ENCODE assay signal across 17 cellular contexts in genomic region chr1:221891708-221892107, GRCh38.
DNase-seq lines count a peak whose midpoint lies in the region; ATAC-seq and TF ChIP-seq lines count a peak whose summit lies in the region.
"Had no signal": no experiment of that assay in that cellular context is flagged by ENCODE, and none has a peak within 500 bp of the region (broad histone marks: within the 10 kb centered on the region; RNA-seq: fewer than 3 reads in every experiment).

No MANE protein-coding gene starts in this region.

- TF ChIP-seq EP300 in transverse colon (IDR thresholded peaks at IDR 0.05; ENCODE audit: low read depth): peak; percentile 16

- 54% methylated on average over 1 of the region's 1 CpG for WGBS in right cardiac atrium
- WGBS in transverse colon (ENCODE audit: low coverage in 1 of 2), 2 donors: 50 to 70% methylated on average over 1 of the region's 1 CpG

- no peak for TF ChIP-seq POLR2A in breast epithelium (IDR thresholded peaks at IDR 0.05)
- no peak for TF ChIP-seq POLR2A in transverse colon (IDR thresholded peaks at IDR 0.05)

- H3K27me3 Mint-ChIP-seq in MCF 10A (ENCODE audit: insufficient read depth, unreplicated experiment) (no peaks in the 10 kb centered on the region), nephron progenitor cell (ENCODE audit: low read depth, poor library complexity) (no peaks in the 10 kb centered on the region)

- POLR2A ChIA-PET in MCF 10A (lab: Yijun Ruan, JAX): interaction anchor here (0.6 to 4.2 kb wide), 40 partner anchors 10 to 753 kb away, joined by 3 to 104 read pairs (median 5); partner anchors contain the start of genes DUSP10 and TAF1A

- H3K9me3 ChIP-seq in breast epithelium: no peaks in the 10 kb centered on the region
- H3K9me3 ChIP-seq in right cardiac atrium (ENCODE audit: control insufficient read depth, low read length): no peaks in the 10 kb centered on the region
- no peaks in the 10 kb centered on the region for H3K9me3 ChIP-seq in transverse colon

- H3K4me1 ChIP-seq in breast epithelium (no peaks in the 10 kb centered on the region), right cardiac atrium (ENCODE audit: control insufficient read depth, insufficient read depth, low read length) (peaks cover 5% of the 10 kb centered on the region), transverse colon (peaks cover 0 to 6% (median 0%) of the 10 kb centered on the region in 4 donors)

- BruUV-seq in MCF 10A (replicated peaks; lab: Mats Ljungman, UMichigan): no TSS peak

- H3K27ac ChIP-seq in breast epithelium (no peak overlapping the region), right cardiac atrium (ENCODE audit: low read length) (no peak overlapping the region), transverse colon (no peak overlapping the region)
- H3K27ac ChIP-seq: 22Rv1, coronary artery had no signal

- ATAC-seq in right cardiac atrium (peak; percentile 17 to 49), GM19324 (IDR thresholded peaks at IDR 0.05; ENCODE audit: low FRiP score, unreplicated experiment) (no peak)
- ATAC-seq in activated naive CD4-positive, alpha-beta T cell treated with anti-CD3 and anti-CD28 coated beads, Interleukin-2, amount 50 U/mL, for 72 hours: no peak
- ATAC-seq: activated CD8-positive, alpha-beta T cell treated with anti-CD3 and anti-CD28 coated beads for 36 hours; natural killer cell had no signal

- H3K4me3 Mint-ChIP-seq in MCF 10A (ENCODE audit: unreplicated experiment) (peak overlapping the region; percentile 2), nephron progenitor cell (no peak overlapping the region)
- H3K4me3 Mint-ChIP-seq: activated CD8-positive, alpha-beta T cell treated with anti-CD3 and anti-CD28 coated beads for 36 hours; activated T-helper 1 cell treated with anti-CD3 and anti-CD28 coated beads, Interleukin-12 subunit alpha, Interleukin-12 subunit beta, Interleukin-2, Interleukin-4 antibody, amounts not matched to agents 30 ng/mL and 10 ng/mL and 1 ng/mL, durations not matched to agents 14 hours and 24 hours and 36 hours; CD4-positive, CD25-positive, alpha-beta regulatory T cell; natural killer cell had no signal

- H3K36me3 ChIP-seq in breast epithelium (no peaks in the 10 kb centered on the region), transverse colon (no peaks in the 10 kb centered on the region)

- H3K4me1 Mint-ChIP-seq in MCF 10A (ENCODE audit: insufficient read depth, unreplicated experiment) (peaks cover 59% of the 10 kb centered on the region), nephron progenitor cell (peaks cover 20% of the 10 kb centered on the region)
- H3K4me1 Mint-ChIP-seq: CD4-positive, CD25-positive, alpha-beta regulatory T cell; natural killer cell had no signal

- no peak for TF ChIP-seq CTCF in MCF 10A (IDR thresholded peaks at IDR 0.05; ENCODE audit: unreplicated experiment)
- TF ChIP-seq CTCF in breast epithelium (IDR thresholded peaks at IDR 0.05): no peak
- TF ChIP-seq CTCF in transverse colon (IDR thresholded peaks at IDR 0.05): no peak
- no peak for TF ChIP-seq CTCF in nephron progenitor cell (IDR thresholded peaks at IDR 0.05)

- H3K9me3 Mint-ChIP-seq in MCF 10A (ENCODE audit: unreplicated experiment) (peaks cover 10% of the 10 kb centered on the region), nephron progenitor cell (peaks cover 10% of the 10 kb centered on the region)
- H3K9me3 Mint-ChIP-seq in activated naive CD4-positive, alpha-beta T cell treated with anti-CD3 and anti-CD28 coated beads, Interleukin-2, amount 50 U/mL, for 72 hours: no peaks in the 10 kb centered on the region
- H3K9me3 Mint-ChIP-seq: activated CD8-positive, alpha-beta T cell treated with anti-CD3 and anti-CD28 coated beads for 36 hours; activated T-helper 1 cell treated with anti-CD3 and anti-CD28 coated beads, Interleukin-12 subunit alpha, Interleukin-12 subunit beta, Interleukin-2, Interleukin-4 antibody, amounts not matched to agents 30 ng/mL and 10 ng/mL and 1 ng/mL, durations not matched to agents 14 hours and 24 hours and 36 hours; CD4-positive, CD25-positive, alpha-beta regulatory T cell; natural killer cell had no signal

- in situ Hi-C loops in transverse colon (cut with MboI; ENCODE audit: low pct_ligation_motif_present in 1 of 4, low pct_unique_long_range_greater_than_20kb in 1 of 4, low sequenced_read_pairs in 3 of 4): no loop called here

- H3K27ac Mint-ChIP-seq in MCF 10A (ENCODE audit: low read depth, unreplicated experiment) (peak overlapping the region; percentile 88), nephron progenitor cell (no peak overlapping the region)
- no peak overlapping the region for H3K27ac Mint-ChIP-seq in activated naive CD4-positive, alpha-beta T cell treated with anti-CD3 and anti-CD28 coated beads, Interleukin-2, amount 50 U/mL, for 72 hours
- H3K27ac Mint-ChIP-seq: activated CD8-positive, alpha-beta T cell treated with anti-CD3 and anti-CD28 coated beads for 36 hours; activated T-helper 1 cell treated with anti-CD3 and anti-CD28 coated beads, Interleukin-12 subunit alpha, Interleukin-12 subunit beta, Interleukin-2, Interleukin-4 antibody, amounts not matched to agents 30 ng/mL and 10 ng/mL and 1 ng/mL, durations not matched to agents 14 hours and 24 hours and 36 hours had no signal

- no peak overlapping the region for H3K4me3 ChIP-seq in breast epithelium
- no peak overlapping the region for H3K4me3 ChIP-seq in right cardiac atrium (ENCODE audit: low read length)
- H3K4me3 ChIP-seq in transverse colon: no peak overlapping the region
- H3K4me3 ChIP-seq: coronary artery had no signal

- CTCF ChIA-PET in MCF 10A (lab: Yijun Ruan, JAX): interaction anchor here (0.6 to 9.3 kb wide), 48 partner anchors 9 to 1781 kb away, joined by 3 to 104 read pairs (median 4); partner anchors contain the start of gene DUSP10

- H3K36me3 Mint-ChIP-seq in MCF 10A (ENCODE audit: insufficient read depth, unreplicated experiment): no peaks in the 10 kb centered on the region
- H3K36me3 Mint-ChIP-seq in activated naive CD4-positive, alpha-beta T cell treated with anti-CD3 and anti-CD28 coated beads, Interleukin-2, amount 50 U/mL, for 72 hours: no peaks in the 10 kb centered on the region
- H3K36me3 Mint-ChIP-seq in nephron progenitor cell (ENCODE audit: low read depth): no peaks in the 10 kb centered on the region
- H3K36me3 Mint-ChIP-seq: CD4-positive, CD25-positive, alpha-beta regulatory T cell; natural killer cell had no signal

- H3K27me3 ChIP-seq in breast epithelium: no peaks in the 10 kb centered on the region
- no peaks in the 10 kb centered on the region for H3K27me3 ChIP-seq in right cardiac atrium (ENCODE audit: control insufficient read depth, insufficient read depth)
- no peaks in the 10 kb centered on the region for H3K27me3 ChIP-seq in transverse colon

- DNase-seq in MCF 10A (ENCODE audit: unreplicated experiment): peak; percentile 90
- no peak for DNase-seq in breast epithelium (ENCODE audit: low spot score in 2 of 2)
- peak; percentile 9 for DNase-seq in cerebellar cortex (ENCODE audit: low spot score)
- no peak for DNase-seq in right cardiac atrium
- DNase-seq in transverse colon: no peak
- DNase-seq in activated naive CD4-positive, alpha-beta T cell treated with anti-CD3 and anti-CD28 coated beads, Interleukin-2, amount 50 U/mL, for 72 hours (ENCODE audit: low spot score in 2 of 2): no peak
- no peak for DNase-seq in nephron progenitor cell
- DNase-seq: activated CD8-positive, alpha-beta T cell treated with anti-CD3 and anti-CD28 coated beads for 36 hours; CD4-positive, CD25-positive, alpha-beta regulatory T cell; Kasumi-1; natural killer cell; NCI-H1694; NCI-H446 had no signal

- intact Hi-C loops in MCF 10A (cut with micrococcal nuclease): loop anchor here (1.0 to 5.0 kb wide), 2 partner anchors 149 to 349 kb away; partner anchors contain the start of gene DUSP10
- intact Hi-C loops in breast epithelium (cut with DNase I; ENCODE audit: low total_unique reads): no loop called here
- intact Hi-C loops in right cardiac atrium (cut with DNase I): no loop called here
- intact Hi-C loops in transverse colon (cut with DNase I; ENCODE audit: low total_unique reads): no loop called here

Comparison
In these comparisons a context has a peak if more than half of its experiments do, and no peak if none do; other contexts are left out.
1. DNase-seq: peak in MCF 10A (single experiment) and cerebellar cortex (single experiment); none in breast epithelium (0 of 2), right cardiac atrium (0 of 3), transverse colon (single experiment), activated naive CD4-positive, alpha-beta T cell treated with anti-CD3 and anti-CD28 coated beads, Interleukin-2, amount 50 U/mL, for 72 hours (0 of 2) and nephron progenitor cell (single experiment).
2. ATAC-seq: peak in right cardiac atrium (2 of 2); none in activated naive CD4-positive, alpha-beta T cell treated with anti-CD3 and anti-CD28 coated beads, Interleukin-2, amount 50 U/mL, for 72 hours (0 of 2) and GM19324 (single experiment).